Comparison of ENCODE assay signal across 8 cellular contexts in the genomic region with DNA sequence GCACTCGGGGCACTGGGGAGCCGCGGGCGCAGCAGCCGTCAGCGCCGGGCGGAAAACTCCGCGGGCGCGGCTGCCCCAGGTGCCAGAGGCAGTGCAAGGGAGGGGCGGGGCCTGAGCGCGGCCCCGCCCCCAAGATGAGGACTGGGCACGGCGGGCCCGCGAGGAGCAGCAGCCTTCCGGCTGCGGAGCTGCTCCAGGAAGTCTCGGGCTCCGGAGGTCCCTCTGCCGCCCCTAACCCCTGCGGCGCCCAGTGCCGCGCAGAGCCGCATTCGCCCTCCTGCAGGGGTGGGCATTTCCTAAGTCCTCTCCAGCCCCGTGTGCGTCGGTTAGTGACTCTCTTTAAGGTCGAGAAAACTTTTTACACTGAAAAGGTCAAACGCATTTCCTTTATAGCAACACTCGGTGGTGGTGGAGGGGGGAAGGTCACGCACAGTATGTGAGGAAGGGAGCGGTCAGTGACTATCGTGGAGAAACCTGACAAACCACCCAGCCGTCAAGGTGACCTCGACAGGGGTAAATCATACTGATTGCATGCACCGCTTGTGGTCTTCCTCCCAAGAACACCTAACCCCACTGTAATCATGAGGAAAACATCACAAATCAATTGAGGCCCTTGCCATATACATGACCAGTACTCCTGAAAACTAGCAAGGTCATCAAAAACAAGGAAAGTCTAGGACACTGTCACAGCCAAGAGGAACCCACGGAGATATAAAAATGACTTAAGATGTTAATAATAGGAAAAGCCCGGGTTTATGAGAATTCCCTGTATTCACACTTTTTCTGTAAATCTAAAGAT. TPM values are rescaled to one million over a fixed set of nuclear protein-coding genes. Genes with fewer than 3 reads are reported as not detected.
DNase-seq lines count a peak whose midpoint lies in the region; ATAC-seq and TF ChIP-seq lines count a peak whose summit lies in the region.

TSS of gene ANXA11 (minus strand) at position 60 of the 799 bp plus-strand sequence. CDS start 32,676 bp downstream, outside the sequence.

- H3K9me2 ChIP-seq in DOHH2 (replicated peaks; ENCODE audit: control insufficient read depth, low read length), result no peaks in the 10 kb centered on the region

- H3K79me2 ChIP-seq in DOHH2 (ENCODE audit: control insufficient read depth, low read length), result peaks cover 46% of the 10 kb centered on the region
- H3K79me2 ChIP-seq in osteoblast (ENCODE audit: insufficient read depth, low read length), result peaks cover 60% of the 10 kb centered on the region

- H3K27ac ChIP-seq in DOHH2 (ENCODE audit: low read depth, low read length) (peak within 1 kb of the TSS; percentile 35), osteoblast (ENCODE audit: low read depth, low read length) (peak within 1 kb of the TSS; percentile 97), testis (peak within 1 kb of the TSS; percentile 88 to 95)

- H3K4me1 ChIP-seq in DOHH2 (ENCODE audit: control insufficient read depth, low read length) (peaks cover 35% of the 10 kb centered on the region), osteoblast (ENCODE audit: insufficient read depth, low read length) (peaks cover 55% of the 10 kb centered on the region), testis (peaks cover 22% of the 10 kb centered on the region)

- DNase-seq in KG1 (lab: John Stamatoyannopoulos, UW) (peak; percentile 76), activated gamma-delta T cell (lab: John Stamatoyannopoulos, UW) (peak; percentile 78), foreskin melanocyte (peak; percentile 61), osteoblast (ENCODE audit: insufficient read length, low spot score, missing footprints) (peak; percentile 94), testis (peak; percentile 91)

- ATAC-seq in GM21717 (IDR thresholded peaks at IDR 0.05; ENCODE audit: unreplicated experiment), result peak; percentile 84

- peak within 1 kb of the TSS; percentile 86 for H3K4me3 ChIP-seq in DOHH2 (ENCODE audit: low read length)
- peak within 1 kb of the TSS; percentile 86 for H3K4me3 ChIP-seq in osteoblast (ENCODE audit: insufficient read depth, low read length)
- H3K4me3 ChIP-seq in testis, result peak within 1 kb of the TSS; percentile 79 to 95

- peaks cover 19% of the 10 kb centered on the region for H3K36me3 ChIP-seq in DOHH2 (ENCODE audit: control insufficient read depth, low read length)
- H3K36me3 ChIP-seq in osteoblast (ENCODE audit: insufficient read depth, low read length), result peaks cover 5% of the 10 kb centered on the region
- no peaks in the 10 kb centered on the region for H3K36me3 ChIP-seq in testis (ENCODE audit: low read depth, missing control alignments)

- H3K9me3 ChIP-seq in DOHH2 (ENCODE audit: control insufficient read depth, insufficient read depth, low read length), result no peaks in the 10 kb centered on the region
- no peaks in the 10 kb centered on the region for H3K9me3 ChIP-seq in osteoblast (ENCODE audit: low read depth, low read length)
- H3K9me3 ChIP-seq in testis, result no peaks in the 10 kb centered on the region

- peaks cover 5% of the 10 kb centered on the region for H4K20me1 ChIP-seq in DOHH2 (ENCODE audit: control insufficient read depth, insufficient read depth, low read depth, low read length)
- peaks cover 13% of the 10 kb centered on the region for H4K20me1 ChIP-seq in osteoblast (ENCODE audit: insufficient read depth, low read length)

- H3K27me3 ChIP-seq in DOHH2 (ENCODE audit: control insufficient read depth, low read length), result no peaks in the 10 kb centered on the region
- H3K27me3 ChIP-seq in osteoblast (ENCODE audit: insufficient read depth, low read length), result no peaks in the 10 kb centered on the region
- H3K27me3 ChIP-seq in testis, result no peaks in the 10 kb centered on the region

- TF ChIP-seq CTCF in DOHH2 (IDR thresholded peaks at IDR 0.05; ENCODE audit: low read depth, low read length, poor library complexity, severe bottlenecking), result no peak
- no peak for TF ChIP-seq CTCF in osteoblast (IDR thresholded peaks at IDR 0.05; ENCODE audit: extremely low read depth, low read depth, low read length)
- TF ChIP-seq CTCF in testis (IDR thresholded peaks at IDR 0.05), result peak in 1 of 3 experiments; percentile 6

- TF ChIP-seq POLR2A in Raji (IDR thresholded peaks at IDR 0.05; ENCODE audit: insufficient read depth, low read depth, low read length), result peak; percentile 92
- peak; percentile 56 for TF ChIP-seq POLR2A in testis (IDR thresholded peaks at IDR 0.05)

- intact Hi-C loops in testis (cut with DNase I; ENCODE audit: low total_unique reads), result loop anchor here (10.0 kb wide), 1 partner anchor 51 kb away; no protein-coding TSS in a partner anchor

- peak within 1 kb of the TSS; percentile 89 for H3K4me2 ChIP-seq in DOHH2 (ENCODE audit: low read length)
- H3K4me2 ChIP-seq in osteoblast (ENCODE audit: insufficient read depth, low read length), result peak within 1 kb of the TSS; percentile 96

- 0 out of 2 replicates have a peak, but pooled peaks cover 4% of the 10 kb centered on the region for H3F3A ChIP-seq in DOHH2 (ENCODE audit: control insufficient read depth, insufficient read depth)

- 4% methylated on average over 17 to 19 of the region's 45 CpGs for WGBS in testis, 2 donors

- H2AFZ ChIP-seq in osteoblast (ENCODE audit: low read length), result peak within 1 kb of the TSS; percentile 79

RNA-seq across cellular contexts. Expression of gene ANXA11, which starts in this region (rescaled TPM):
- 112 and 113 TPM in 2 replicates for total RNA-seq in osteoblast
- total RNA-seq in testis, result 10 to 100 TPM; 46.5 to 64.0 TPM
- 116 TPM for polyA plus RNA-seq in testis (ENCODE audit: insufficient read depth, low read depth, low replicate concordance)

Comparison
In these comparisons a context has a peak if more than half of its experiments do, and no peak if none do; other contexts are left out.
1. Peak in every context shown above with its lines: DNase-seq, ATAC-seq, H3K4me3 ChIP-seq and H3K27ac ChIP-seq.
2. H3K27ac ChIP-seq: peak in every context shown above with its lines; median percentile 97 in osteoblast; 92 in testis; 35 in DOHH2.